Comparison of ENCODE assay signal across 1 cellular context in the genomic region with DNA sequence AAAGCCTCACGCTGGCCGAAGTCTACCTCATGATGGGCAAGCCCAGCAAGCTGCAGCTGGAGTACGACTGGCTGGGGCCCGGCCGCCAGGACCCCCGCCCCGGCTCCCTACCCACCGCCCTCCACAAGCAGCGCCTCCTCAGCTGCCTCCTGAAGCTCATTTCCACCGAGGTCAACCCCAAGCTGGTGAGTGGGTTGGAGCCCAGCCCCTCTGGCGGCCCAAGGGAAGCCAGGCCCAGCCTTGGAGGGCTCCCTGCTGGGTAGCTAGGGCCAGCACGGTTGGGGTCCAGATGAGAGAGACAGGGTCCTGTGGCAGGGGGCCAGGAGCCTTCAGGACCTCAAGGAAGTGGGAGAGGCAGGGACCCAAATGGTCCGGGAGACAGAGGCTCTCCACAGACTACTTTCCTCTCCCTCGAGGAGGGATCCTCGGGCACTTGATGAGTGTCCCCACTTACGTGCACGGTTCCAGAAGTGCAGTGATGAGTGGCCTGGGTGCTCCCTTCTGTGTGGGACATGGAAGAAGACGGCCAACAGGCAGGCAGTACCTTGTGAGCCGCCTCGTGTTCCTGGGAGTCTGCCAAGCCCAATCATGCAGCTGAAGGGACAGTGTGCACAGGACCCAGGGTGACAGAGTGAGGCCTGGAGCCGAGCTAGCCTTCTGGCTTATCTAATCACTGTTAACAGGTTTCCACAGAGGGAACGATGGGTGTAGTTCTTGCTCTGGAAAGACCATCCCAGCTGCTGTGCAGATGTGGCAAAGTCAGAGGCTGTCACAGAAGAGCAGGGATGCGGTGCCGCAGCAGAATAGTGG.
TF ChIP-seq lines count a peak whose summit lies in the region.

No MANE protein-coding gene starts in this region.

TF ChIP-seq in HepG2, 621 proteins besides CTCF, POLR2A, EP300 and RAD21:
- TF ChIP-seq JUN (CRISPR knock-in tag; IDR thresholded peaks at IDR 0.05) (no peak), MTF1 (CRISPR knock-in tag; IDR thresholded peaks at IDR 0.05) (no peak), AGO2 (optimal IDR thresholded peaks at IDR 0.05; ENCODE audit: low read depth, low read length) (peak; percentile 14)
